In the genomic region with DNA sequence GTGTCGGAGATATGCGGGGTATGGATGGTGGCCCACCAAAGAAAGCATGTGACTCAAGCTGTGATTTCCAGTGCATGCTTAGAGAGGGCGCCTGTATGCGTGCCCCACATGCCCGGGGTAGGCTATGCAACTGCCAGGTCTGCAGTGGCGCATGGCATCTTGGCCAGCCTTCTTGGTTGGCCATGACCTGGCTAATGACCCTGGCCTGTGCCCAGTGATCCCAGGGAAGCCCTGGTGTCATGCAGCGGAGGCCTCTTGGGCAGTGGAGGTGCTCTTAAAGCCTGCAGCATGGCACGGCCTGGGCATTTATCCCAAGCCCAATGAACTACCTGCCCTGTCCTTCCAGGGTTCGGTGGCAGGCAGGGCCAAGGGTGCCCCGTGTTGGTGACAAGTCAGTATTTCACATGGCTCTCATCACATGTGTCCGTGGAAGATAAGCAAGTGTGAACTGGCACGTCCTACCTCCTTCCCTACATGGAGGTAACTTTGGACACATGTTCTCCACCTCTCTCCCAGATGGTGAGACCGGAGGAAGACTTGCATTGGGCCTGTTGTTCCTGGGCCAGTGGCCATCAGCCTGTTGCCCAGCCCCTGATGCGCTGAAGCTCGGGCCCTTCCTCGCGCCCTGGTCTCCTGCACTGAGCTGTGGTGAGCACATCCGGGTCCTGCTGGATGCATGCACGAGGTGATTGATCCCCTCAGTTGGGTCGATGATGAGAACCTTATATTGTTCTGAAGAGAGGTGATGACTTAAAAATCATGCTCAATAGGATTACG, we compare ENCODE assay signal across 1 cellular context.
TF ChIP-seq lines count a peak whose summit lies in the region.

No MANE protein-coding gene starts in this region.

TF ChIP-seq in HepG2, 621 proteins besides CTCF, POLR2A, EP300 and RAD21:
- no peak for TF ChIP-seq ZNF343 (CRISPR knock-in tag; IDR thresholded peaks at IDR 0.05)
- TF ChIP-seq ZNF850 (CRISPR knock-in tag; conservative IDR thresholded peaks at IDR 0.05): no peak
- no peak for TF ChIP-seq HHEX (CRISPR knock-in tag; IDR thresholded peaks at IDR 0.05)
- TF ChIP-seq NR2F6 (IDR thresholded peaks at IDR 0.05): no peak
- TF ChIP-seq NR2F6 (CRISPR knock-in tag; IDR thresholded peaks at IDR 0.05): no peak
- no peak for TF ChIP-seq ZNF503 (CRISPR knock-in tag; IDR thresholded peaks at IDR 0.05)
- no peak for TF ChIP-seq ESRRA (CRISPR knock-in tag; IDR thresholded peaks at IDR 0.05; ENCODE audit: low read depth)
